Comparison of ENCODE assay signal across 9 cellular contexts in genomic region chr1:110136911-110137310, GRCh38.
A peak's percentile ranks its signal among the peaks of the same experiment; 100 is the strongest.
DNase-seq lines count a peak whose midpoint lies in the region; ATAC-seq lines count a peak whose summit lies in the region.
"Had no signal": no experiment of that assay in that cellular context is flagged by ENCODE, and none has a peak within 500 bp of the region (broad histone marks: within the 10 kb centered on the region; RNA-seq: fewer than 3 reads in every experiment).

No MANE protein-coding gene starts in this region.

- no peak overlapping the region for H3K27ac Mint-ChIP-seq in activated T-cell treated with anti-CD3 and anti-CD28 coated beads, Interleukin-2, amount 50 U/mL, for 24 hours

- H3K27me3 Mint-ChIP-seq in activated T-cell treated with anti-CD3 and anti-CD28 coated beads, Interleukin-2, amount 50 U/mL, for 24 hours = peaks cover 62% of the 10 kb centered on the region

- DNase-seq in activated T-cell treated with anti-CD3 and anti-CD28 coated beads, Interleukin-2, amount 50 U/mL, for 24 hours = peak; percentile 42
- DNase-seq in activated T-cell treated with anti-CD3 and anti-CD28 coated beads, Interleukin-2, amount 50 U/mL, for 1 hour = no peak
- peak; percentile 94 for DNase-seq in NCI-H526 treated with DMSO at 0.1 percent for 48 hours (lab: John Stamatoyannopoulos, UW)
- DNase-seq in ecto neural progenitor cell (ENCODE audit: low spot score) = peak; percentile 82
- DNase-seq in stimulated activated CD4-positive, alpha-beta T cell treated with anti-CD3 and anti-CD28 coated beads, Interleukin-4, amount 100 ng/mL, for 24 hours = peak; percentile 19
- no peak for DNase-seq in amniotic stem cell (lab: John Stamatoyannopoulos, UW)
- DNase-seq in glomerular visceral epithelial cell (ENCODE audit: extremely low spot score) = no peak
- DNase-seq: NK-92 treated with Interleukin-12 subunit alpha and Interleukin-12 subunit beta, amount 100 ng/mL, for 24 hours had no signal

- H3K4me1 Mint-ChIP-seq in activated T-cell treated with anti-CD3 and anti-CD28 coated beads, Interleukin-2, amount 50 U/mL, for 24 hours (ENCODE audit: low read depth) = peaks cover 8% of the 10 kb centered on the region

- H3K36me3 Mint-ChIP-seq in activated T-cell treated with anti-CD3 and anti-CD28 coated beads, Interleukin-2, amount 50 U/mL, for 24 hours (ENCODE audit: low read depth) = no peaks in the 10 kb centered on the region

- no peak overlapping the region for H3K4me3 Mint-ChIP-seq in activated T-cell treated with anti-CD3 and anti-CD28 coated beads, Interleukin-2, amount 50 U/mL, for 24 hours

- no peak for ATAC-seq in GM19023 (IDR thresholded peaks at IDR 0.05; ENCODE audit: unreplicated experiment)

- no peaks in the 10 kb centered on the region for H3K9me3 Mint-ChIP-seq in activated T-cell treated with anti-CD3 and anti-CD28 coated beads, Interleukin-2, amount 50 U/mL, for 24 hours

Comparison
In these comparisons a context has a peak if more than half of its experiments do, and no peak if none do; other contexts are left out.
1. DNase-seq: peak in activated T-cell treated with anti-CD3 and anti-CD28 coated beads, Interleukin-2, amount 50 U/mL, for 24 hours (single experiment), NCI-H526 treated with DMSO at 0.1 percent for 48 hours (single experiment), ecto neural progenitor cell (single experiment) and stimulated activated CD4-positive, alpha-beta T cell treated with anti-CD3 and anti-CD28 coated beads, Interleukin-4, amount 100 ng/mL, for 24 hours (single experiment); none in activated T-cell treated with anti-CD3 and anti-CD28 coated beads, Interleukin-2, amount 50 U/mL, for 1 hour (single experiment), amniotic stem cell (single experiment) and glomerular visceral epithelial cell (single experiment).